30 cellular contexts compared by ENCODE assay signal in the genomic region with DNA sequence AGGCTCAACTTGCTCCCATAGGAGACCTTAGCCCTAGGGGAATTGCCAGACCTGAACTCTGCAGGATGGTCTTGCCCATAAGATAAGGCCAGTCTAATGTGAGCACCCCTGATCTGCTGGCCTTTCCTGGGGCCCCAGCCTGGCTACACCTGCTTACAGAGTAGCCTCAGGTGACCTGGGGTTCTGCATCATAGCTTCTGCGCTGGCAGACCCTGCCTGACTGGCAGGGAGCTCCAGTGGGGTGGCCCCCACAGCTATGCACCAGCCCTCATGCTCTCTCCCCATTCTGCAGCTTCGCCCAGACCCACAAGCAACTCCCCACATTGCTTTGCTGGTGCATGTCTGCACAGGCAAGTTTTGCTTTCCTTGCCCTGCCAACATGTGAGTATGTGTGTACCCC.
"Had no signal": no experiment of that assay in that cellular context is flagged by ENCODE, and none has a peak within 500 bp of the region (broad histone marks: within the 10 kb centered on the region; RNA-seq: fewer than 3 reads in every experiment).

No MANE protein-coding gene starts in this region.

- H3K4me3 Mint-ChIP-seq: naive thymus-derived CD4-positive, alpha-beta T cell; natural killer cell; nephron; neural progenitor cell; stimulated activated naive CD8-positive, alpha-beta T cell treated with anti-CD3 and anti-CD28 coated beads, Interleukin-15, amount 100 ng/mL, for 72 hours; type B pancreatic cell had no signal

- H3K79me2 ChIP-seq: parathyroid adenoma had no signal

- H3K27me3 ChIP-seq: neural progenitor cell, ovary, spleen, suprapubic skin, testis, tibial artery, transverse colon, vagina had no signal

- H2AFZ ChIP-seq: neural progenitor cell, parathyroid adenoma had no signal

- H3K9me3 ChIP-seq: ovary, psoas muscle, suprapubic skin, testis, vagina had no signal

- H3K4me1 ChIP-seq: neural progenitor cell, parathyroid adenoma, psoas muscle, spleen, suprapubic skin, testis, tibial artery, transverse colon, vagina had no signal

- H3K4me2 ChIP-seq: neural progenitor cell, smooth muscle cell had no signal

- H3K27ac ChIP-seq: neural progenitor cell, ovary, parathyroid adenoma, psoas muscle, skin epidermis, spleen, suprapubic skin, testis, tibial artery, transverse colon, vagina had no signal

- DNase-seq: naive thymus-derived CD4-positive, alpha-beta T cell; natural killer cell; occipital lobe; ovary; psoas muscle; right cardiac atrium; spleen; stimulated activated CD4-positive, alpha-beta T cell treated with anti-CD3 and anti-CD28 coated beads, Interleukin-12 subunit alpha, Interleukin-12 subunit beta, amount 100 ng/mL, for 4 hours; stimulated activated CD4-positive, alpha-beta T cell treated with anti-CD3 and anti-CD28 coated beads, Interleukin-1b, Interleukin-23, amount 100 ng/mL, for 48 hours; stimulated activated CD4-positive, alpha-beta T cell treated with anti-CD3 and anti-CD28 coated beads, Interleukin-4, amount 100 ng/mL, for 1 hour; stimulated activated CD4-positive, alpha-beta T cell treated with anti-CD3 and anti-CD28 coated beads, Interleukin-4, amount 100 ng/mL, for 4 hours; stimulated activated CD8-positive, alpha-beta memory T cell treated with anti-CD3 and anti-CD28 coated beads, Interleukin-4, amount 100 ng/mL, for 48 hours; stimulated activated naive CD4-positive, alpha-beta T cell; stimulated activated naive CD8-positive, alpha-beta T cell treated with anti-CD3 and anti-CD28 coated beads, Interleukin-15, amount 100 ng/mL, for 72 hours; stimulated activated naive CD8-positive, alpha-beta T cell treated with anti-CD3 and anti-CD28 coated beads, Interleukin-15, Interleukin-2, amounts not matched to agents 100 U/mL and 50 U/mL, for 24 hours; substantia nigra; testis; tibial artery; transverse colon had no signal

- FAIRE-seq: urothelium cell line had no signal

- ATAC-seq: naive thymus-derived CD4-positive, alpha-beta T cell; natural killer cell; psoas muscle; right cardiac atrium; sciatic nerve; stimulated activated naive CD8-positive, alpha-beta T cell treated with anti-CD3 and anti-CD28 coated beads, Interleukin-15, amount 100 ng/mL, for 72 hours; stimulated activated naive CD8-positive, alpha-beta T cell treated with anti-CD3 and anti-CD28 coated beads, Interleukin-15, Interleukin-2, amounts not matched to agents 100 U/mL and 50 U/mL, for 24 hours had no signal

- H3K36me3 ChIP-seq: neural progenitor cell, ovary, spleen, suprapubic skin, tibial artery, transverse colon, vagina had no signal

- H3K4me3 ChIP-seq: neural progenitor cell, ovary, psoas muscle, skin epidermis, smooth muscle cell, spleen, suprapubic skin, testis, tibial artery, transverse colon, vagina had no signal

- H3K9me3 Mint-ChIP-seq: type B pancreatic cell had no signal

- H3K27ac Mint-ChIP-seq: naive thymus-derived CD4-positive, alpha-beta T cell; natural killer cell; nephron; neural progenitor cell; progenitor cell of endocrine pancreas; stimulated activated naive CD8-positive, alpha-beta T cell treated with anti-CD3 and anti-CD28 coated beads, Interleukin-15, amount 100 ng/mL, for 72 hours; type B pancreatic cell had no signal

- H3K36me3 Mint-ChIP-seq: naive thymus-derived CD4-positive, alpha-beta T cell; neural progenitor cell; type B pancreatic cell had no signal

- H3K9ac ChIP-seq: neural progenitor cell, parathyroid adenoma had no signal

- H3K4me1 Mint-ChIP-seq: naive thymus-derived CD4-positive, alpha-beta T cell; natural killer cell; nephron; stimulated activated naive CD8-positive, alpha-beta T cell treated with anti-CD3 and anti-CD28 coated beads, Interleukin-15, amount 100 ng/mL, for 72 hours had no signal

- H3K27me3 Mint-ChIP-seq: progenitor cell of endocrine pancreas; stimulated activated naive CD8-positive, alpha-beta T cell treated with anti-CD3 and anti-CD28 coated beads, Interleukin-15, amount 100 ng/mL, for 72 hours; type B pancreatic cell had no signal
